ENCODE assay signal across 1 cellular context in genomic region chr3:14680716-14681115, GRCh38.
A peak's percentile ranks its signal among the peaks of the same experiment; 100 is the strongest.
TF ChIP-seq lines count a peak whose summit lies in the region.

No MANE protein-coding gene starts in this region.

TF ChIP-seq in HepG2, 621 proteins besides CTCF, POLR2A, EP300 and RAD21 (continued from another document and continues in another):
- 0 out of 2 replicates have a peak, but pooled peaks have one; percentile 14 for TF ChIP-seq PAXIP1 (CRISPR knock-in tag; conservative IDR thresholded peaks at IDR 0.05)
- TF ChIP-seq SNAPC4 (CRISPR knock-in tag; IDR thresholded peaks at IDR 0.05), result no peak
- TF ChIP-seq FOSL1 (CRISPR knock-in tag; IDR thresholded peaks at IDR 0.05; ENCODE audit: borderline replicate concordance), result no peak
- TF ChIP-seq ZNF607 (CRISPR knock-in tag; IDR thresholded peaks at IDR 0.05; ENCODE audit: borderline replicate concordance), result no peak
- TF ChIP-seq HNRNPK (IDR thresholded peaks at IDR 0.05; ENCODE audit: low read depth, low read length, poor library complexity, severe bottlenecking), result no peak
- no peak for TF ChIP-seq ZNF318 (CRISPR knock-in tag; IDR thresholded peaks at IDR 0.05)
- no peak for TF ChIP-seq MLLT10 (CRISPR knock-in tag; IDR thresholded peaks at IDR 0.05)
- TF ChIP-seq MEIS2 (CRISPR knock-in tag; IDR thresholded peaks at IDR 0.05), result no peak
- TF ChIP-seq HIVEP1 (CRISPR knock-in tag; IDR thresholded peaks at IDR 0.05), result no peak
- TF ChIP-seq MAF1 (CRISPR knock-in tag; IDR thresholded peaks at IDR 0.05; ENCODE audit: borderline replicate concordance), result no peak
- TF ChIP-seq PHF20 (CRISPR knock-in tag; IDR thresholded peaks at IDR 0.05), result no peak
- TF ChIP-seq ZKSCAN5 (CRISPR knock-in tag; IDR thresholded peaks at IDR 0.05), result no peak
- TF ChIP-seq CERS6 (CRISPR knock-in tag; IDR thresholded peaks at IDR 0.05), result no peak
- TF ChIP-seq THAP7 (CRISPR knock-in tag; IDR thresholded peaks at IDR 0.05), result no peak
- TF ChIP-seq ZNF362 (CRISPR knock-in tag; IDR thresholded peaks at IDR 0.05; ENCODE audit: borderline replicate concordance), result peak; percentile 19; the same call in 1 of the 2 replicates
- TF ChIP-seq SOX13 (IDR thresholded peaks at IDR 0.05), result no peak
- TF ChIP-seq SOX13 (CRISPR knock-in tag; conservative IDR thresholded peaks at IDR 0.05 in 1 of 2, IDR thresholded peaks at IDR 0.05 in 1 of 2), result peak in 1 of 2 experiments; percentile 58; a peak in 1 of 4 replicates
- TF ChIP-seq SOX6 (IDR thresholded peaks at IDR 0.05), result no peak
- TF ChIP-seq SOX6 (CRISPR knock-in tag; IDR thresholded peaks at IDR 0.05), result peak; percentile 35; the same call in 1 of the 2 replicates
- TF ChIP-seq USF2 (IDR thresholded peaks at IDR 0.05; ENCODE audit: low read depth, low read length), result no peak
- TF ChIP-seq USF2 (CRISPR knock-in tag; IDR thresholded peaks at IDR 0.05; ENCODE audit: borderline replicate concordance), result no peak
- no peak for TF ChIP-seq HMGA1 (CRISPR knock-in tag; conservative IDR thresholded peaks at IDR 0.05)
- TF ChIP-seq ZNF354B (CRISPR knock-in tag; IDR thresholded peaks at IDR 0.05), result no peak
- TF ChIP-seq ZNF737 (CRISPR knock-in tag; IDR thresholded peaks at IDR 0.05; ENCODE audit: borderline replicate concordance), result no peak
- TF ChIP-seq SOX5 (CRISPR knock-in tag; IDR thresholded peaks at IDR 0.05; ENCODE audit: borderline replicate concordance), result peak; percentile 38; the same call in 1 of the 2 replicates
- no peak for TF ChIP-seq MAFK (conservative IDR thresholded peaks at IDR 0.05 in 1 of 2, IDR thresholded peaks at IDR 0.05 in 1 of 2; ENCODE audit: low read length in 2 of 2)
- TF ChIP-seq HOXA5 (CRISPR knock-in tag; IDR thresholded peaks at IDR 0.05), result no peak
- TF ChIP-seq ZNF720 (CRISPR knock-in tag; IDR thresholded peaks at IDR 0.05), result no peak
- no peak for TF ChIP-seq ZNF614 (CRISPR knock-in tag; IDR thresholded peaks at IDR 0.05; ENCODE audit: borderline replicate concordance)
- TF ChIP-seq PHF5A (CRISPR knock-in tag; IDR thresholded peaks at IDR 0.05; ENCODE audit: low read depth, unreplicated experiment), result no peak
- no peak for TF ChIP-seq ZNF451 (CRISPR knock-in tag; IDR thresholded peaks at IDR 0.05)
- TF ChIP-seq FOXP4 (CRISPR knock-in tag; IDR thresholded peaks at IDR 0.05), result no peak
